In genomic region chr6:2429460-2429859, GRCh38 we compare ENCODE assay signal across 26 cellular contexts.
DNase-seq lines count a peak whose midpoint lies in the region; ATAC-seq, FAIRE-seq and TF ChIP-seq lines count a peak whose summit lies in the region.
"Had no signal": no experiment of that assay in that cellular context is flagged by ENCODE, and none has a peak within 500 bp of the region (broad histone marks: within the 10 kb centered on the region; RNA-seq: fewer than 3 reads in every experiment).

No MANE protein-coding gene starts in this region.

- no peak for DNase-seq in HepG2 (ENCODE audit: low spot score)
- DNase-seq in right lobe of liver = no peak
- peak; percentile 34 for DNase-seq in astrocyte (ENCODE audit: low read depth)
- peak; percentile 28 for DNase-seq in fibroblast of the conjunctiva (ENCODE audit: low read depth)
- DNase-seq in glutamatergic neuron = no peak
- DNase-seq in midbrain (lab: John Stamatoyannopoulos, UW) = no peak
- DNase-seq in activated T-cell treated with anti-CD3 and anti-CD28 coated beads for 4 hours = no peak
- no peak for DNase-seq in D341Med (ENCODE audit: low spot score)
- DNase-seq: activated B cell treated with CpG ODN at 0.5 μM for 24 hours; activated CD4-positive, alpha-beta T cell treated with anti-CD3 and anti-CD28 coated beads, Interleukin-2, amount 50 U/mL, for 48 hours; activated gamma-delta T cell; activated naive CD8-positive, alpha-beta T cell treated with anti-CD3 and anti-CD28 coated beads, Interleukin-2, amount 50 U/mL, for 24 hours; naive thymus-derived CD8-positive, alpha-beta T cell; NCI-H1105; NCI-H2029; NCI-H226; NCI-H774; stomach; T1000; transverse colon had no signal

- no peaks in the 10 kb centered on the region for H3K36me3 Mint-ChIP-seq in astrocyte (ENCODE audit: low read depth, unreplicated experiment)
- no peaks in the 10 kb centered on the region for H3K36me3 Mint-ChIP-seq in glutamatergic neuron (ENCODE audit: unreplicated experiment)

- in situ Hi-C loops in HepG2 (cut with HindIII; ENCODE audit: extremely low pct_ligation_motif_present, low pct_unique_long_range_greater_than_20kb) = no loop called here

- H3K36me3 ChIP-seq in HepG2 (replicated peaks in 1 of 2; ENCODE audit: control insufficient read depth in 1 of 2, insufficient read depth in 2 of 2, low read length in 2 of 2) = no peaks in the 10 kb centered on the region
- H3K36me3 ChIP-seq in right lobe of liver = no peaks in the 10 kb centered on the region
- no peaks in the 10 kb centered on the region for H3K36me3 ChIP-seq in astrocyte (ENCODE audit: insufficient read depth, low read length)
- H3K36me3 ChIP-seq: BLaER1 treated with 17β-estradiol and CSF1 and Interleukin-3, amounts not matched to agents 10 nM and 100 nM; right atrium auricular region; transverse colon had no signal

- no peaks in the 10 kb centered on the region for H3K27me3 Mint-ChIP-seq in astrocyte (ENCODE audit: low read depth, unreplicated experiment)
- no peaks in the 10 kb centered on the region for H3K27me3 Mint-ChIP-seq in glutamatergic neuron (ENCODE audit: unreplicated experiment)
- H3K27me3 Mint-ChIP-seq: activated B cell treated with CpG ODN at 0.5 μM for 24 hours; activated naive CD8-positive, alpha-beta T cell treated with anti-CD3 and anti-CD28 coated beads, Interleukin-2, amount 50 U/mL, for 24 hours had no signal

- TF ChIP-seq CTCF in HepG2 (CRISPR knock-in tag; IDR thresholded peaks at IDR 0.05) = no peak
- TF ChIP-seq CTCF in right lobe of liver (IDR thresholded peaks at IDR 0.05) = no peak
- TF ChIP-seq CTCF in astrocyte (IDR thresholded peaks at IDR 0.05; ENCODE audit: insufficient read depth, low read depth, low read length) = no peak
- TF ChIP-seq CTCF in glutamatergic neuron (IDR thresholded peaks at IDR 0.05; ENCODE audit: partially characterized antibody, unreplicated experiment) = no peak

- H3K79me2 ChIP-seq in HepG2 (ENCODE audit: insufficient read depth, low read length) (no peaks in the 10 kb centered on the region), astrocyte (ENCODE audit: insufficient read depth, low read length) (no peaks in the 10 kb centered on the region)

- H2AFZ ChIP-seq in HepG2 (ENCODE audit: low read length) = no peak overlapping the region
- no peak overlapping the region for H2AFZ ChIP-seq in astrocyte (ENCODE audit: low read depth, low read length)

- ATAC-seq in HepG2 (no peak), right lobe of liver (no peak)
- ATAC-seq: activated naive CD8-positive, alpha-beta T cell treated with anti-CD3 and anti-CD28 coated beads, Interleukin-2, amount 50 U/mL, for 24 hours; HCT116; naive thymus-derived CD8-positive, alpha-beta T cell had no signal

- H3K4me3 ChIP-seq in HepG2 (replicated peaks in 1 of 3; ENCODE audit: insufficient read depth in 1 of 3, low read depth in 2 of 3, low read length in 3 of 3) (no peak overlapping the region), right lobe of liver (no peak overlapping the region), astrocyte (ENCODE audit: insufficient read depth, low read depth, low read length) (no peak overlapping the region)
- H3K4me3 ChIP-seq: BLaER1 treated with 17β-estradiol and CSF1 and Interleukin-3, amounts not matched to agents 10 nM and 100 nM; right atrium auricular region; stomach; transverse colon had no signal

- H3K27ac Mint-ChIP-seq in astrocyte (ENCODE audit: unreplicated experiment) (no peak overlapping the region), glutamatergic neuron (ENCODE audit: unreplicated experiment) (no peak overlapping the region)
- H3K27ac Mint-ChIP-seq: activated B cell treated with CpG ODN at 0.5 μM for 24 hours; activated naive CD8-positive, alpha-beta T cell treated with anti-CD3 and anti-CD28 coated beads, Interleukin-2, amount 50 U/mL, for 24 hours; naive thymus-derived CD8-positive, alpha-beta T cell had no signal

- TF ChIP-seq POLR2A in HepG2 (IDR thresholded peaks at IDR 0.05; ENCODE audit: insufficient read depth in 1 of 2, low read depth in 2 of 2, low read length in 2 of 2) = no peak
- no peak for TF ChIP-seq POLR2A in right lobe of liver (IDR thresholded peaks at IDR 0.05)

- no peak for TF ChIP-seq EP300 in HepG2 (IDR thresholded peaks at IDR 0.05; ENCODE audit: low read depth in 2 of 2, low read length in 2 of 2)
- TF ChIP-seq EP300 in HepG2 (CRISPR knock-in tag; IDR thresholded peaks at IDR 0.05; ENCODE audit: borderline replicate concordance) = no peak

- 61% methylated on average over 6 of the region's 6 CpGs for WGBS in HepG2 (ENCODE audit: low lambda C conversion rate)
- 88% methylated on average over 5 of the region's 6 CpGs for WGBS in right lobe of liver (ENCODE audit: insufficient coverage, low coverage, low lambda C conversion rate, missing lambda C conversion rate)

- BruUV-seq in HepG2 (replicated peaks; lab: Mats Ljungman, UMichigan) = no TSS peak

- intact Hi-C loops in HepG2 (cut with micrococcal nuclease; ENCODE audit: unreplicated experiment) (no loop called here), right lobe of liver (cut with DNase I) (no loop called here)

- H3K27me3 ChIP-seq in HepG2 (ENCODE audit: control insufficient read depth in 1 of 2, insufficient read depth in 2 of 2, low read length in 2 of 2) (no peaks in the 10 kb centered on the region), right lobe of liver (no peaks in the 10 kb centered on the region), astrocyte (ENCODE audit: insufficient read depth, low read length) (no peaks in the 10 kb centered on the region)
- H3K27me3 ChIP-seq: BLaER1 treated with 17β-estradiol and CSF1 and Interleukin-3, amounts not matched to agents 10 nM and 100 nM; right atrium auricular region; stomach; transverse colon had no signal

- FAIRE-seq in HepG2 (lab: Jason Lieb, UNC) = no peak
- FAIRE-seq in astrocyte (lab: Jason Lieb, UNC) = no peak
- FAIRE-seq: D721Med, endothelial cell of umbilical vein had no signal

- H3K9ac ChIP-seq in HepG2 (ENCODE audit: insufficient read depth, low read depth, low read length) = no peak overlapping the region
- H3K9ac ChIP-seq in astrocyte (ENCODE audit: low read length) = no peak overlapping the region
- H3K9ac ChIP-seq: BLaER1 treated with 17β-estradiol and CSF1 and Interleukin-3, amounts not matched to agents 10 nM and 100 nM had no signal

- H3K4me3 Mint-ChIP-seq in astrocyte (ENCODE audit: unreplicated experiment) = no peak overlapping the region
- no peak overlapping the region for H3K4me3 Mint-ChIP-seq in glutamatergic neuron (ENCODE audit: unreplicated experiment)
- H3K4me3 Mint-ChIP-seq: activated B cell treated with CpG ODN at 0.5 μM for 24 hours; activated naive CD8-positive, alpha-beta T cell treated with anti-CD3 and anti-CD28 coated beads, Interleukin-2, amount 50 U/mL, for 24 hours; naive thymus-derived CD8-positive, alpha-beta T cell had no signal

- H3K4me1 ChIP-seq in HepG2 (ENCODE audit: insufficient read depth, low read length) (no peaks in the 10 kb centered on the region), right lobe of liver (no peaks in the 10 kb centered on the region), astrocyte (ENCODE audit: insufficient read depth, low read length) (peaks cover 23% of the 10 kb centered on the region)
- H3K4me1 ChIP-seq: BLaER1 treated with 17β-estradiol and CSF1 and Interleukin-3, amounts not matched to agents 10 nM and 100 nM; right atrium auricular region; stomach; transverse colon had no signal

- H4K20me1 ChIP-seq in HepG2 (ENCODE audit: insufficient read depth, low read length) (no peaks in the 10 kb centered on the region), astrocyte (ENCODE audit: insufficient read depth, low read length) (no peaks in the 10 kb centered on the region)
- H4K20me1 ChIP-seq: BLaER1 treated with 17β-estradiol and CSF1 and Interleukin-3, amounts not matched to agents 10 nM and 100 nM had no signal

- H3K4me1 Mint-ChIP-seq in astrocyte (ENCODE audit: low read depth, unreplicated experiment) = peaks cover 25% of the 10 kb centered on the region
- H3K4me1 Mint-ChIP-seq in glutamatergic neuron (ENCODE audit: low read depth, unreplicated experiment) = no peaks in the 10 kb centered on the region
- H3K4me1 Mint-ChIP-seq: activated B cell treated with CpG ODN at 0.5 μM for 24 hours; activated naive CD8-positive, alpha-beta T cell treated with anti-CD3 and anti-CD28 coated beads, Interleukin-2, amount 50 U/mL, for 24 hours; naive thymus-derived CD8-positive, alpha-beta T cell had no signal

- TF ChIP-seq RAD21 in HepG2 (CRISPR knock-in tag; IDR thresholded peaks at IDR 0.05) = no peak

- POLR2A ChIA-PET in HepG2 (lab: Yijun Ruan, JAX) = no interaction called here

- H3K9me3 Mint-ChIP-seq in astrocyte (ENCODE audit: unreplicated experiment) (no peaks in the 10 kb centered on the region), glutamatergic neuron (ENCODE audit: unreplicated experiment) (no peaks in the 10 kb centered on the region)
- H3K9me3 Mint-ChIP-seq: activated B cell treated with CpG ODN at 0.5 μM for 24 hours; activated naive CD8-positive, alpha-beta T cell treated with anti-CD3 and anti-CD28 coated beads, Interleukin-2, amount 50 U/mL, for 24 hours had no signal

- H3K4me2 ChIP-seq in HepG2 (ENCODE audit: low read depth, low read length) = no peak overlapping the region
- no peak overlapping the region for H3K4me2 ChIP-seq in astrocyte (ENCODE audit: low read length)
- H3K4me2 ChIP-seq: BLaER1 treated with 17β-estradiol and CSF1 and Interleukin-3, amounts not matched to agents 10 nM and 100 nM had no signal

- CTCF ChIA-PET in HepG2 (lab: Yijun Ruan, JAX; ENCODE audit: low intra/inter-chr PET ratio, low total read pairs) = no interaction called here

- H3K9me3 ChIP-seq in HepG2 (ENCODE audit: low read length) (no peaks in the 10 kb centered on the region), right lobe of liver (no peaks in the 10 kb centered on the region), astrocyte (ENCODE audit: insufficient read depth, low read depth, low read length) (no peaks in the 10 kb centered on the region)
- H3K9me3 ChIP-seq: right atrium auricular region, stomach, transverse colon had no signal

- H3K27ac ChIP-seq in HepG2 (ENCODE audit: extremely low read length, insufficient read depth, low read length) (no peak overlapping the region), right lobe of liver (no peak overlapping the region), astrocyte (ENCODE audit: low read depth, low read length) (no peak overlapping the region)
- H3K27ac ChIP-seq: 22Rv1; BLaER1 treated with 17β-estradiol and CSF1 and Interleukin-3, amounts not matched to agents 10 nM and 100 nM; right atrium auricular region; stomach; transverse colon had no signal

TF ChIP-seq in HepG2, 621 proteins besides CTCF, POLR2A, EP300 and RAD21 (continues in another document):
- TF ChIP-seq ATF7 (IDR thresholded peaks at IDR 0.05) (no peak), ATF7 (CRISPR knock-in tag; IDR thresholded peaks at IDR 0.05) (no peak), MAFK (conservative IDR thresholded peaks at IDR 0.05 in 1 of 2, IDR thresholded peaks at IDR 0.05 in 1 of 2; ENCODE audit: low read length in 2 of 2) (peak; percentile 35 to 55; a peak in 2 of 4 replicates)

Comparison
In these comparisons a context has a peak if more than half of its experiments do, and no peak if none do; other contexts are left out.
1. DNase-seq: peak in astrocyte (single experiment) and fibroblast of the conjunctiva (single experiment); none in HepG2 (single experiment), right lobe of liver (0 of 3), glutamatergic neuron (single experiment), midbrain (single experiment), activated T-cell treated with anti-CD3 and anti-CD28 coated beads for 4 hours (single experiment) and D341Med (single experiment).